In the genomic region with DNA sequence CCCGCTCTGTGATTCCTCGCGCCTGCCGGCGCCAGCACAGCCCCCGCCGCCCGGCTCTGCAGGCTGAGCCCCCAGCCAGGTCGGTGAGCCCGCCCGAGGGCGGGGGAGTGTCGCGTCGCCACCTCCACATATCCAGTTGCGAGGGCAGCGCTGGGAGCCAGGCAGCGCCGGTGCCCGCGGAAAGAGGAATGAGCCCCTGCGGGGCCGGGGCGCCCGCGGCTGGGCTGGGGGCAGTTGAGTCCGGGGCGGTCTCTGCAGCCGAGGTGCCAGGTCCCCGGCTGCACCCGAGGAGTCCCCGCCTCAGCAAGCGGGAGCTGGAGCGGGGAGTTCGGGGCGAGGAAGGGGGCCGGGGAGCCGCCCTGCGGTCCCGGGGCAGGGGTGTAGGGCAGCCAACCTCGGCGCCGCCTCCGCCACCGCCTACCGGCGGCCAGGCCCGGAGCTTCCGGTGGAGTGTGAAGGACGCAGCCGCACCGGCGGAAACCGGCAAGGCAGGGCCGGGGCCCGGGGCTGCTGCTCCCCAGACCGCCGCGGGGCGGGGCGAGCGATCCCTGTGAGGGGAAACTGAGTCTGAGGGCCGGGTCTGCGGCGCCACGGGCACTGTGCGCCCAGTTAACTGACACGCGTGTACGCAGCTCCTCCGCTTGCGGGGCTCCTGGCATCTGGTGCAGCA, we compare ENCODE assay signal across 8 cellular contexts. TPM values are rescaled to one million over a fixed set of nuclear protein-coding genes. Genes with fewer than 3 reads are reported as not detected.
A peak's percentile ranks its signal among the peaks of the same experiment; 100 is the strongest.
DNase-seq lines count a peak whose midpoint lies in the region; ATAC-seq, FAIRE-seq and TF ChIP-seq lines count a peak whose summit lies in the region.

No MANE protein-coding gene starts in this region.

- DNase-seq in 8988T (peak; percentile 87), GM18507 (ENCODE audit: extremely low spot score, insufficient read length, low read depth) (no peak), PC-3 (no peak), Right ventricle myocardium inferior (ENCODE audit: missing footprints) (peak; percentile 92), osteocyte (ENCODE audit: extremely low spot score, unreplicated experiment) (no peak), COLO829 (ENCODE audit: low spot score) (no peak)
- DNase-seq in activated naive CD4-positive, alpha-beta T cell treated with anti-CD3 and anti-CD28 coated beads, Interleukin-2, amount 50 U/mL, for 16 hours: peak; percentile 63

- H4K20me1 ChIP-seq in PC-3 (ENCODE audit: low read length): no peaks in the 10 kb centered on the region

- no peaks in the 10 kb centered on the region for H3K9me2 ChIP-seq in PC-3 (replicated peaks; ENCODE audit: low read length)

- H3K9me3 ChIP-seq in PC-3 (ENCODE audit: low read length): no peaks in the 10 kb centered on the region

- H3K36me3 ChIP-seq in PC-3 (ENCODE audit: low read depth, low read length): no peaks in the 10 kb centered on the region

- TF ChIP-seq CTCF in PC-3 (conservative IDR thresholded peaks at IDR 0.05; ENCODE audit: low read depth, low read length): no peak
- peak; percentile 17 for TF ChIP-seq CTCF in osteocyte (IDR thresholded peaks at IDR 0.05)

- H3K4me1 Mint-ChIP-seq in osteocyte (ENCODE audit: unreplicated experiment): peaks cover 80% of the 10 kb centered on the region

- H3K9me3 Mint-ChIP-seq in osteocyte (ENCODE audit: unreplicated experiment): no peaks in the 10 kb centered on the region

- H3K4me2 ChIP-seq in PC-3 (ENCODE audit: low read length): peak overlapping the region; percentile 44; the same call in 1 of the 2 replicates

- no peak overlapping the region for H3K4me3 Mint-ChIP-seq in osteocyte (ENCODE audit: unreplicated experiment)

- H3K27me3 Mint-ChIP-seq in osteocyte (ENCODE audit: unreplicated experiment): no peaks in the 10 kb centered on the region

- no peaks in the 10 kb centered on the region for H3F3A ChIP-seq in PC-3 (ENCODE audit: low read length, unreplicated experiment)

- H2AFZ ChIP-seq in PC-3 (ENCODE audit: low read length): peak overlapping the region; percentile 83

- intact Hi-C loops in PC-3 (cut with micrococcal nuclease): no loop called here
- intact Hi-C loops in Right ventricle myocardium inferior (cut with DNase I): loop anchor here (5.0 kb wide), 1 partner anchor 137 kb away; the partner anchor contains the start of gene FBXW2

- CTCF ChIA-PET in PC-3 (lab: Charles Lee): no interaction called here

- peak overlapping the region; percentile 99 for H3K27ac Mint-ChIP-seq in osteocyte (ENCODE audit: unreplicated experiment)

- H3K9ac ChIP-seq in PC-3 (ENCODE audit: low read length): no peak overlapping the region

- H3K79me2 ChIP-seq in PC-3 (ENCODE audit: low read length): no peaks in the 10 kb centered on the region

- H3K4me1 ChIP-seq in PC-3 (ENCODE audit: insufficient read depth, low read length): peaks cover 12% of the 10 kb centered on the region; the same call in 1 of the 2 replicates

- POLR2A ChIA-PET in PC-3 (lab: Charles Lee; ENCODE audit: unreplicated experiment): no interaction called here

- no peaks in the 10 kb centered on the region for H3K27me3 ChIP-seq in PC-3 (ENCODE audit: low read length)

- BruUV-seq in PC-3 (replicated peaks; lab: Mats Ljungman, UMichigan): no TSS peak

- peak; percentile 48 for ATAC-seq in HG03135 (IDR thresholded peaks at IDR 0.05; ENCODE audit: unreplicated experiment)
- ATAC-seq in PC-3: peak; percentile 69
- peak; percentile 93 for ATAC-seq in Right ventricle myocardium inferior

- no peaks in the 10 kb centered on the region for H3K36me3 Mint-ChIP-seq in osteocyte (ENCODE audit: unreplicated experiment)

- H3K27ac ChIP-seq in PC-3 (ENCODE audit: low read length): no peak overlapping the region

- 0 out of 2 replicates have a peak overlapping the region, but pooled peaks have one; percentile 27 for H3K4me3 ChIP-seq in PC-3 (ENCODE audit: low read length)

- peak; percentile 51 for FAIRE-seq in GM18507 (lab: Jason Lieb, UNC)

RNA-seq across cellular contexts. Expression of gene TRAF1, which starts 2.3 kb away (rescaled TPM):
- 0.15 and 0.29 TPM in 2 replicates for total RNA-seq in PC-3 (2014; rRNA removed)
- 2.1 TPM for total RNA-seq in Right ventricle myocardium inferior
- 7.1 and 7.8 TPM in 2 replicates for total RNA-seq in osteocyte

RNA-seq across cellular contexts. Expression of gene PHF19, which starts 51.9 kb away (rescaled TPM):
- 101 and 104 TPM in 2 replicates for total RNA-seq in PC-3 (2014; rRNA removed)
- total RNA-seq in Right ventricle myocardium inferior: 13.2 TPM
- 194 and 212 TPM in 2 replicates for total RNA-seq in osteocyte

Comparison
In these comparisons a context has a peak if more than half of its experiments do, and no peak if none do; other contexts are left out.
1. DNase-seq: peak in 8988T (single experiment), activated naive CD4-positive, alpha-beta T cell treated with anti-CD3 and anti-CD28 coated beads, Interleukin-2, amount 50 U/mL, for 16 hours (single experiment) and Right ventricle myocardium inferior (single experiment); none in GM18507 (single experiment), PC-3 (single experiment), osteocyte (single experiment) and COLO829 (single experiment).
2. Peak in every context shown above with its lines, with median percentiles within 50 percentile points of each other: ATAC-seq.